In genomic region chr11:61122761-61123160, GRCh38 we compare ENCODE assay signal across 16 cellular contexts. TPM values are rescaled to one million over a fixed set of nuclear protein-coding genes. Genes with fewer than 3 reads are reported as not detected.
DNase-seq lines count a peak whose midpoint lies in the region; ATAC-seq and TF ChIP-seq lines count a peak whose summit lies in the region.
"Had no signal": no experiment of that assay in that cellular context is flagged by ENCODE, and none has a peak within 500 bp of the region (broad histone marks: within the 10 kb centered on the region; RNA-seq: fewer than 3 reads in every experiment).

No MANE protein-coding gene starts in this region.

- BruUV-seq in Caco-2 (replicated peaks; lab: Mats Ljungman, UMichigan) = no TSS peak

- CTCF ChIA-PET in activated CD4-positive, alpha-beta memory T cell treated with anti-CD3 and anti-CD28 coated beads for 36 hours (lab: Charles Lee) = interaction anchor here (0.8 kb wide), 1 partner anchor 153 kb away, joined by 3 read pairs; no protein-coding TSS in a partner anchor
- CTCF ChIA-PET in activated CD4-positive, alpha-beta memory T cell treated with anti-CD3 and anti-CD28 coated beads, Interleukin-2, amount 10 ng/mL, durations not matched to agents 7 days and 5 days (lab: Charles Lee) = interaction anchor here (1.0 to 1.1 kb wide), 2 partner anchors 11 to 153 kb away, joined by 3 read pairs; no protein-coding TSS in a partner anchor
- CTCF ChIA-PET in RWPE1 (lab: Yijun Ruan, JAX) = no interaction called here
- CTCF ChIA-PET in Caco-2 (lab: Charles Lee) = no interaction called here

- no peak for DNase-seq in activated CD4-positive, alpha-beta memory T cell treated with anti-CD3 and anti-CD28 coated beads for 36 hours
- no peak for DNase-seq in activated CD4-positive, alpha-beta memory T cell treated with anti-CD3 and anti-CD28 coated beads, Interleukin-2, amount 10 ng/mL, durations not matched to agents 7 days and 5 days
- DNase-seq in Ammon's horn (ENCODE audit: low spot score) = peak; percentile 43
- no peak for DNase-seq in T-helper 17 cell
- peak; percentile 7 for DNase-seq in fibroblast of mammary gland (ENCODE audit: low read depth)
- no peak for DNase-seq in RWPE1 (ENCODE audit: low spot score)
- DNase-seq in Caco-2 = no peak
- DNase-seq in stimulated activated naive CD8-positive, alpha-beta T cell treated with anti-CD3 and anti-CD28 coated beads, Interleukin-15, amount 100 ng/mL, for 72 hours = no peak
- DNase-seq: C1 segment of cervical spinal cord, Calu3, KBM-7, MV-4-11, NCI-H1417, NCI-H1930, NCI-H526 treated with DMSO at 0.1 percent for 48 hours had no signal

- ATAC-seq in T-helper 17 cell = no peak
- ATAC-seq in stimulated activated naive CD8-positive, alpha-beta T cell treated with anti-CD3 and anti-CD28 coated beads, Interleukin-15, amount 100 ng/mL, for 72 hours = no peak

- H3K4me1 ChIP-seq in Caco-2 = no peaks in the 10 kb centered on the region

- peaks cover 47% of the 10 kb centered on the region for H3K4me1 Mint-ChIP-seq in activated CD4-positive, alpha-beta memory T cell treated with anti-CD3 and anti-CD28 coated beads for 36 hours (ENCODE audit: low read depth)
- peaks cover 43% of the 10 kb centered on the region for H3K4me1 Mint-ChIP-seq in activated CD4-positive, alpha-beta memory T cell treated with anti-CD3 and anti-CD28 coated beads, Interleukin-2, amount 10 ng/mL, durations not matched to agents 7 days and 5 days
- H3K4me1 Mint-ChIP-seq in T-helper 17 cell (peaks cover 43% of the 10 kb centered on the region), Caco-2 (ENCODE audit: low read depth, unreplicated experiment) (no peaks in the 10 kb centered on the region)
- peaks cover 69% of the 10 kb centered on the region for H3K4me1 Mint-ChIP-seq in stimulated activated naive CD8-positive, alpha-beta T cell treated with anti-CD3 and anti-CD28 coated beads, Interleukin-15, amount 100 ng/mL, for 72 hours

- H3K27me3 Mint-ChIP-seq in activated CD4-positive, alpha-beta memory T cell treated with anti-CD3 and anti-CD28 coated beads for 36 hours = no peaks in the 10 kb centered on the region
- H3K27me3 Mint-ChIP-seq in activated CD4-positive, alpha-beta memory T cell treated with anti-CD3 and anti-CD28 coated beads, Interleukin-2, amount 10 ng/mL, durations not matched to agents 7 days and 5 days = no peaks in the 10 kb centered on the region
- no peaks in the 10 kb centered on the region for H3K27me3 Mint-ChIP-seq in T-helper 17 cell
- no peaks in the 10 kb centered on the region for H3K27me3 Mint-ChIP-seq in Caco-2 (ENCODE audit: insufficient read depth, unreplicated experiment)
- H3K27me3 Mint-ChIP-seq in stimulated activated naive CD8-positive, alpha-beta T cell treated with anti-CD3 and anti-CD28 coated beads, Interleukin-15, amount 100 ng/mL, for 72 hours = no peaks in the 10 kb centered on the region

- H3K9me3 ChIP-seq in T-helper 17 cell (ENCODE audit: control insufficient read depth, low read length, poor library complexity, severe bottlenecking) = no peaks in the 10 kb centered on the region
- no peaks in the 10 kb centered on the region for H3K9me3 ChIP-seq in Caco-2

- H3K4me3 ChIP-seq in fibroblast of mammary gland (ENCODE audit: control insufficient read depth, low read depth, low read length) = no peak overlapping the region
- no peak overlapping the region for H3K4me3 ChIP-seq in Caco-2 (ENCODE audit: low read depth, low read length)

- peak overlapping the region; percentile 64 for H3K27ac Mint-ChIP-seq in activated CD4-positive, alpha-beta memory T cell treated with anti-CD3 and anti-CD28 coated beads for 36 hours
- H3K27ac Mint-ChIP-seq in activated CD4-positive, alpha-beta memory T cell treated with anti-CD3 and anti-CD28 coated beads, Interleukin-2, amount 10 ng/mL, durations not matched to agents 7 days and 5 days = no peak overlapping the region
- peak overlapping the region; percentile 97 for H3K27ac Mint-ChIP-seq in T-helper 17 cell
- no peak overlapping the region for H3K27ac Mint-ChIP-seq in Caco-2 (ENCODE audit: unreplicated experiment)
- no peak overlapping the region for H3K27ac Mint-ChIP-seq in stimulated activated naive CD8-positive, alpha-beta T cell treated with anti-CD3 and anti-CD28 coated beads, Interleukin-15, amount 100 ng/mL, for 72 hours

- no peak overlapping the region for H3K4me3 Mint-ChIP-seq in activated CD4-positive, alpha-beta memory T cell treated with anti-CD3 and anti-CD28 coated beads for 36 hours
- no peak overlapping the region for H3K4me3 Mint-ChIP-seq in activated CD4-positive, alpha-beta memory T cell treated with anti-CD3 and anti-CD28 coated beads, Interleukin-2, amount 10 ng/mL, durations not matched to agents 7 days and 5 days
- no peak overlapping the region for H3K4me3 Mint-ChIP-seq in T-helper 17 cell
- H3K4me3 Mint-ChIP-seq in Caco-2 (ENCODE audit: unreplicated experiment) = no peak overlapping the region
- H3K4me3 Mint-ChIP-seq in stimulated activated naive CD8-positive, alpha-beta T cell treated with anti-CD3 and anti-CD28 coated beads, Interleukin-15, amount 100 ng/mL, for 72 hours = no peak overlapping the region

- intact Hi-C loops in activated CD4-positive, alpha-beta memory T cell treated with anti-CD3 and anti-CD28 coated beads for 36 hours (cut with micrococcal nuclease) = no loop called here
- intact Hi-C loops in Caco-2 (cut with micrococcal nuclease; ENCODE audit: unreplicated experiment) = no loop called here

- no peaks in the 10 kb centered on the region for H3K9me3 Mint-ChIP-seq in activated CD4-positive, alpha-beta memory T cell treated with anti-CD3 and anti-CD28 coated beads for 36 hours
- no peaks in the 10 kb centered on the region for H3K9me3 Mint-ChIP-seq in activated CD4-positive, alpha-beta memory T cell treated with anti-CD3 and anti-CD28 coated beads, Interleukin-2, amount 10 ng/mL, durations not matched to agents 7 days and 5 days
- H3K9me3 Mint-ChIP-seq in Caco-2 (ENCODE audit: unreplicated experiment) = no peaks in the 10 kb centered on the region
- no peaks in the 10 kb centered on the region for H3K9me3 Mint-ChIP-seq in stimulated activated naive CD8-positive, alpha-beta T cell treated with anti-CD3 and anti-CD28 coated beads, Interleukin-15, amount 100 ng/mL, for 72 hours

- POLR2A ChIA-PET in activated CD4-positive, alpha-beta memory T cell treated with anti-CD3 and anti-CD28 coated beads for 36 hours (lab: Charles Lee) = interaction anchor here (1.1 to 1.3 kb wide), 4 partner anchors 10 to 100 kb away, joined by 3 to 4 read pairs (median 3); no protein-coding TSS in a partner anchor
- POLR2A ChIA-PET in activated CD4-positive, alpha-beta memory T cell treated with anti-CD3 and anti-CD28 coated beads, Interleukin-2, amount 10 ng/mL, durations not matched to agents 7 days and 5 days (lab: Charles Lee) = interaction anchor here (0.6 to 2.0 kb wide), 6 partner anchors 11 to 151 kb away, joined by 3 to 10 read pairs (median 4); partner anchors contain the start of genes CD5 and CD6
- POLR2A ChIA-PET in RWPE1 (lab: Yijun Ruan, JAX; ENCODE audit: low non-redundant PET) (no interaction called here), Caco-2 (lab: Charles Lee) (no interaction called here)

- H3K36me3 ChIP-seq in Caco-2 (ENCODE audit: control insufficient read depth, insufficient read depth, low read length) = no peaks in the 10 kb centered on the region

- no peaks in the 10 kb centered on the region for H3K27me3 ChIP-seq in Caco-2 (replicated peaks; ENCODE audit: control insufficient read depth, insufficient read depth, low read length)

- peaks cover 89% of the 10 kb centered on the region for H3K36me3 Mint-ChIP-seq in activated CD4-positive, alpha-beta memory T cell treated with anti-CD3 and anti-CD28 coated beads for 36 hours
- peaks cover 92% of the 10 kb centered on the region for H3K36me3 Mint-ChIP-seq in activated CD4-positive, alpha-beta memory T cell treated with anti-CD3 and anti-CD28 coated beads, Interleukin-2, amount 10 ng/mL, durations not matched to agents 7 days and 5 days (ENCODE audit: low read depth)
- H3K36me3 Mint-ChIP-seq in T-helper 17 cell (ENCODE audit: low read depth) = peaks cover 15% of the 10 kb centered on the region
- H3K36me3 Mint-ChIP-seq in Caco-2 (ENCODE audit: insufficient read depth, unreplicated experiment) = peaks cover 6% of the 10 kb centered on the region

- H3K27ac ChIP-seq in RWPE1 = no peak overlapping the region

- no peak for TF ChIP-seq CTCF in fibroblast of mammary gland (conservative IDR thresholded peaks at IDR 0.05; ENCODE audit: control insufficient read depth, insufficient read depth, low read depth, low read length)
- TF ChIP-seq CTCF in RWPE1 (conservative IDR thresholded peaks at IDR 0.05; ENCODE audit: low read depth) = no peak
- TF ChIP-seq CTCF in Caco-2 (IDR thresholded peaks at IDR 0.05; ENCODE audit: insufficient read depth in 1 of 2, low read depth in 1 of 2, low read length in 1 of 2, severe bottlenecking in 1 of 2, unreplicated experiment in 1 of 2) = no peak

RNA-seq across cellular contexts. Expression of gene CD5, which starts 20.5 kb away (rescaled TPM):
- total RNA-seq in activated CD4-positive, alpha-beta memory T cell treated with anti-CD3 and anti-CD28 coated beads for 36 hours = 100 to 1,000 TPM; 302 to 306 TPM
- total RNA-seq in activated CD4-positive, alpha-beta memory T cell treated with anti-CD3 and anti-CD28 coated beads, Interleukin-2, amount 10 ng/mL, durations not matched to agents 7 days and 5 days = 100 to 1,000 TPM; 359 to 373 TPM
- total RNA-seq in T-helper 17 cell = 100 to 1,000 TPM; 310 to 362 TPM
- not detected in 2 replicates for total RNA-seq in Caco-2 (2022)
- total RNA-seq: Calu3, H1 had no signal

RNA-seq across cellular contexts. Expression of gene VPS37C, which starts 38.5 kb away (rescaled TPM):
- total RNA-seq in activated CD4-positive, alpha-beta memory T cell treated with anti-CD3 and anti-CD28 coated beads for 36 hours = 1 to 10 TPM; 9.0 TPM
- total RNA-seq in activated CD4-positive, alpha-beta memory T cell treated with anti-CD3 and anti-CD28 coated beads, Interleukin-2, amount 10 ng/mL, durations not matched to agents 7 days and 5 days = 1 to 10 TPM; 6.1 to 7.5 TPM
- total RNA-seq in T-helper 17 cell (1 to 10 TPM; 3.5 to 5.6 TPM), Caco-2 (2022) (36.0 and 36.3 TPM in 2 replicates)

Comparison
In these comparisons a context has a peak if more than half of its experiments do, and no peak if none do; other contexts are left out.
1. H3K27ac Mint-ChIP-seq: peak in activated CD4-positive, alpha-beta memory T cell treated with anti-CD3 and anti-CD28 coated beads for 36 hours (single experiment) and T-helper 17 cell (single experiment); none in activated CD4-positive, alpha-beta memory T cell treated with anti-CD3 and anti-CD28 coated beads, Interleukin-2, amount 10 ng/mL, durations not matched to agents 7 days and 5 days (single experiment), Caco-2 (single experiment) and stimulated activated naive CD8-positive, alpha-beta T cell treated with anti-CD3 and anti-CD28 coated beads, Interleukin-15, amount 100 ng/mL, for 72 hours (0 of 2).
2. DNase-seq: peak in Ammon's horn (single experiment) and fibroblast of mammary gland (single experiment); none in activated CD4-positive, alpha-beta memory T cell treated with anti-CD3 and anti-CD28 coated beads for 36 hours (single experiment), activated CD4-positive, alpha-beta memory T cell treated with anti-CD3 and anti-CD28 coated beads, Interleukin-2, amount 10 ng/mL, durations not matched to agents 7 days and 5 days (single experiment), T-helper 17 cell (0 of 3), RWPE1 (single experiment), Caco-2 (0 of 2) and stimulated activated naive CD8-positive, alpha-beta T cell treated with anti-CD3 and anti-CD28 coated beads, Interleukin-15, amount 100 ng/mL, for 72 hours (0 of 2).
3. RNA of gene CD5, which starts 20.5 kb away (total RNA-seq): 359 to 373 TPM in activated CD4-positive, alpha-beta memory T cell treated with anti-CD3 and anti-CD28 coated beads, Interleukin-2, amount 10 ng/mL, durations not matched to agents 7 days and 5 days, 310 to 362 TPM in T-helper 17 cell and 302 to 306 TPM in activated CD4-positive, alpha-beta memory T cell treated with anti-CD3 and anti-CD28 coated beads for 36 hours; not detected in Caco-2; every median in the first group is over 100 times any median in the second.
4. CTCF ChIA-PET loops: an anchor here in activated CD4-positive, alpha-beta memory T cell treated with anti-CD3 and anti-CD28 coated beads for 36 hours (0.8 kb wide) and activated CD4-positive, alpha-beta memory T cell treated with anti-CD3 and anti-CD28 coated beads, Interleukin-2, amount 10 ng/mL, durations not matched to agents 7 days and 5 days (1.0 to 1.1 kb wide); none called in RWPE1 and Caco-2.
5. POLR2A ChIA-PET loops: an anchor here in activated CD4-positive, alpha-beta memory T cell treated with anti-CD3 and anti-CD28 coated beads for 36 hours (1.1 to 1.3 kb wide) and activated CD4-positive, alpha-beta memory T cell treated with anti-CD3 and anti-CD28 coated beads, Interleukin-2, amount 10 ng/mL, durations not matched to agents 7 days and 5 days (0.6 to 2.0 kb wide); none called in RWPE1 and Caco-2.